13 cellular contexts compared by ENCODE assay signal in the genomic region with DNA sequence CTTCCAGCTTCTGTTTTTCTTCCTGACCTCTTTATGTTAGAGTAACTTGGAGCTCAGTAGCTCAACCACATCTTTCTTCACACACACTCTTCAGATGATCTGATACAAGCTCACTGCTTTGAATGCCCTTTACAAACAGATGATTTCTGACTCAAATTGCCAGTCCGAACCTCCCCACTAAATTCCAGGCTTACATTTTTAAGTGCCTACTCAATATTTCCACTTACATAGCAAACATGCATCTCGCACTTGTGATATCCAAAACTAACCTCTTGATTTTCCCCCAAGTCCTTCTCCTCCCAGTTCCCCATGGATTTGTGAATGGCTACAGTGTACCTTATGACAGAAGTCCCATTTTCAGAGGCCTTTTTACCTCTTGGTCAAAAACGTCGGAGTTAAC.
"Had no signal": no experiment of that assay in that cellular context is flagged by ENCODE, and none has a peak within 500 bp of the region (broad histone marks: within the 10 kb centered on the region; RNA-seq: fewer than 3 reads in every experiment).

No MANE protein-coding gene starts in this region.

- DNase-seq: activated CD4-positive, alpha-beta memory T cell treated with anti-CD3 and anti-CD28 coated beads for 36 hours; activated CD8-positive, alpha-beta memory T cell treated with anti-CD3 and anti-CD28 coated beads, Interleukin-2, amount 10 ng/mL, durations not matched to agents 7 days and 5 days; activated naive CD4-positive, alpha-beta T cell treated with anti-CD3 and anti-CD28 coated beads, Interleukin-2, amount 10 ng/mL, durations not matched to agents 7 days and 5 days; activated T-cell treated with anti-CD3 and anti-CD28 coated beads, Interleukin-2, amount 50 U/mL, for 1 hour; effector memory CD4-positive, alpha-beta T cell; islet precursor cell; sigmoid colon; stimulated activated CD4-positive, alpha-beta T cell treated with anti-CD3 and anti-CD28 coated beads, Interleukin-1b, Interleukin-23, amount 100 ng/mL, for 48 hours; stomach; testis; upper lobe of right lung had no signal

- H3K9me3 ChIP-seq: gastroesophageal sphincter, sigmoid colon, stomach, testis, upper lobe of right lung had no signal

- H3K4me3 ChIP-seq: gastroesophageal sphincter, lung, sigmoid colon, stomach, testis, upper lobe of right lung had no signal

- H3K27me3 ChIP-seq: gastroesophageal sphincter, sigmoid colon, stomach, testis, upper lobe of right lung had no signal

- H3K36me3 ChIP-seq: gastroesophageal sphincter, sigmoid colon, stomach, upper lobe of right lung had no signal

- H3K27ac ChIP-seq: gastroesophageal sphincter, sigmoid colon, stomach, testis, upper lobe of right lung had no signal

- ATAC-seq: activated CD8-positive, alpha-beta memory T cell treated with anti-CD3 and anti-CD28 coated beads, Interleukin-2, amount 10 ng/mL, durations not matched to agents 7 days and 5 days; gastroesophageal sphincter; upper lobe of right lung had no signal

- H3K4me1 ChIP-seq: gastroesophageal sphincter, sigmoid colon, stomach, testis, upper lobe of right lung had no signal
